ENCODE assay signal across 26 cellular contexts in the genomic region with DNA sequence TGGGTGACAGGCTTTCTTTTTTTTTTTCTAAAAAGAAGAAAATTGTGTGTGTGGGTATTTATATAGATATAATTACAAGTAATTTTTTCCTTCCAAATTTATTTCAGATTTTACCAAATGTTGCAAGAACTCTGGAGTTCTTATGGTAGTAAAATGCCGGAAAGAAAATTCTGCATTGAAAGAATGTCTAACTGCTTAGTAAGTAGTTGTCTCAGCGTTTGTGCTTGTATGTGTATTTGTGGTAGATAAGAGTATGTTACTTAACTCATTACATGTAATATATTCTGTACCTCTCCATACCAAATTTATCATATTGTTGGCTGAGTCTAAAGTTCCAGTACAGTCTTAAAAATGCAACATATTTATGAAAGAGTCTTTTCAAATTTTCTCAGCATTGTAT.
"Had no signal": no experiment of that assay in that cellular context is flagged by ENCODE, and none has a peak within 500 bp of the region (broad histone marks: within the 10 kb centered on the region; RNA-seq: fewer than 3 reads in every experiment).

No MANE protein-coding gene starts in this region.

- H3K27ac Mint-ChIP-seq: progenitor cell of endocrine pancreas; stimulated activated naive B cell treated with anti-CD40 and anti-IgM and Interleukin-4, amounts not matched to agents 10 μg/mL and 1 μg/mL and 100 μg/mL, for 72 hours had no signal

- H3K27me3 Mint-ChIP-seq: naive thymus-derived CD8-positive, alpha-beta T cell; progenitor cell of endocrine pancreas; stimulated activated naive B cell treated with anti-CD40 and anti-IgM and Interleukin-4, amounts not matched to agents 10 μg/mL and 1 μg/mL and 100 μg/mL, for 72 hours had no signal

- ATAC-seq: left cardiac atrium; left lobe of liver; lower lobe of right lung; naive thymus-derived CD8-positive, alpha-beta T cell; right lobe of liver; stimulated activated naive B cell treated with anti-CD40 and anti-IgM and Interleukin-4, amounts not matched to agents 10 μg/mL and 1 μg/mL and 100 μg/mL, for 72 hours; stimulated activated naive CD8-positive, alpha-beta T cell treated with anti-CD3 and anti-CD28 coated beads, Interleukin-15, Interleukin-2, amounts not matched to agents 100 U/mL and 50 U/mL, for 24 hours had no signal

- H3K9me3 Mint-ChIP-seq: immature natural killer cell; naive thymus-derived CD8-positive, alpha-beta T cell; stimulated activated naive B cell treated with anti-CD40 and anti-IgM and Interleukin-4, amounts not matched to agents 10 μg/mL and 1 μg/mL and 100 μg/mL, for 72 hours had no signal

- H3K4me3 ChIP-seq: lower lobe of right lung, ovary, right atrium auricular region, right lobe of liver, smooth muscle cell, stomach, testis, thyroid gland, transverse colon, upper lobe of left lung, vagina had no signal

- DNase-seq: hypothalamus; immature natural killer cell; islet precursor cell; left cardiac atrium; lower lobe of right lung; mammary epithelial cell; mesenchymal stem cell; naive thymus-derived CD8-positive, alpha-beta T cell; ovary; right lobe of liver; stimulated activated CD4-positive, alpha-beta T cell treated with anti-CD3 and anti-CD28 coated beads, Interleukin-1b, Interleukin-23, amount 100 ng/mL, for 48 hours; stimulated activated CD4-positive, alpha-beta T cell treated with anti-CD3 and anti-CD28 coated beads, Interleukin-2, amount 100 ng/mL, for 48 hours; stimulated activated CD4-positive, alpha-beta T cell treated with anti-CD3 and anti-CD28 coated beads, Interleukin-4, amount 100 ng/mL, for 4 hours; stimulated activated CD8-positive, alpha-beta memory T cell treated with anti-CD3 and anti-CD28 coated beads, Interleukin-4, amount 100 ng/mL, for 48 hours; stimulated activated naive B cell treated with anti-CD40 and anti-IgM and Interleukin-4, amounts not matched to agents 10 μg/mL and 1 μg/mL and 100 μg/mL, for 72 hours; stimulated activated naive CD8-positive, alpha-beta T cell treated with anti-CD3 and anti-CD28 coated beads, Interleukin-15, Interleukin-2, amounts not matched to agents 100 U/mL and 50 U/mL, for 24 hours; stomach; testis; thyroid gland; transverse colon; upper lobe of left lung had no signal

- H3K4me3 Mint-ChIP-seq: immature natural killer cell; naive thymus-derived CD8-positive, alpha-beta T cell; stimulated activated naive B cell treated with anti-CD40 and anti-IgM and Interleukin-4, amounts not matched to agents 10 μg/mL and 1 μg/mL and 100 μg/mL, for 72 hours had no signal
